8 cellular contexts compared by ENCODE assay signal in the genomic region with DNA sequence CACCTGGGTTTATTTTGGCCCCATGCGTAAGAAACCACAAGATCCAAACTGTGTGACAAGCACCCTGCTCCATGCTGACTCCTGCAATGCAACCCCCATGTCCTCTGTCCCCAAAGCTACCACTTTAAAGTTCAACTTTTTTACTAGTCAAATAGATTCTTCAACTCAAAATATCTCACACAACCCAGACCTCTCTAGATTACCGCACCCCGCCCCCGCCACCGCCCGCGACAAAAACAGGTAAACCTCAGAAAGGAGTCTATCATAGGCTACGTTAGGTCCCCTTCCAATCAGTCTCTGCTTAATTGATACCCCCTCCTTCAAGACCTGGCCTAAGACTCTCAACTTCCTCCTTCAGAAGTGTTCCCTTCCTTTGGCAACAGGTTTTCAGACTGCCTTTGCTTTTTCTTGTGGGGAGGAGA. TPM values are rescaled to one million over a fixed set of nuclear protein-coding genes. Genes with fewer than 3 reads are reported as not detected.
DNase-seq lines count a peak whose midpoint lies in the region; ATAC-seq, FAIRE-seq and TF ChIP-seq lines count a peak whose summit lies in the region.

No MANE protein-coding gene starts in this region.

- no peaks in the 10 kb centered on the region for H3K27me3 Mint-ChIP-seq in activated CD4-positive, alpha-beta T cell treated with anti-CD3 and anti-CD28 coated beads for 36 hours
- peaks cover 0 to 4% (median 0%) of the 10 kb centered on the region in 5 donors for H3K27me3 Mint-ChIP-seq in naive thymus-derived CD4-positive, alpha-beta T cell

- H3K4me3 ChIP-seq in HAP-1 (peak overlapping the region; percentile 77), aorta (ENCODE audit: low read length in 2 of 2) (peak overlapping the region; percentile 73 to 89)
- H3K4me3 ChIP-seq in naive thymus-derived CD4-positive, alpha-beta T cell (ENCODE audit: low read length) = peak overlapping the region; percentile 91

- H3K9me3 ChIP-seq in HAP-1 = no peaks in the 10 kb centered on the region
- no peaks in the 10 kb centered on the region for H3K9me3 ChIP-seq in naive thymus-derived CD4-positive, alpha-beta T cell (ENCODE audit: control insufficient read depth in 2 of 3, low read length in 3 of 3)
- H3K9me3 ChIP-seq in aorta (ENCODE audit: control insufficient read depth, low read length) = no peaks in the 10 kb centered on the region

- 1 to 2% methylated on average over 8 of the region's 8 CpGs for WGBS in aorta, 2 donors

- in situ Hi-C loops in HAP-1 (cut with MboI; ENCODE audit: low sequenced_read_pairs) = no loop called here

- POLR2A ChIA-PET in activated CD4-positive, alpha-beta T cell treated with anti-CD3 and anti-CD28 coated beads for 36 hours (lab: Charles Lee) = interaction anchor here (0.6 to 5.1 kb wide), 10 partner anchors 10 to 953 kb away, joined by 3 to 68 read pairs (median 4); no protein-coding TSS in a partner anchor
- POLR2A ChIA-PET in naive thymus-derived CD4-positive, alpha-beta T cell (lab: Charles Lee) = interaction anchor here (0.7 to 22.1 kb wide), 18 partner anchors 8 to 539 kb away, joined by 3 to 1273 read pairs (median 11); no protein-coding TSS in a partner anchor

- peak overlapping the region; percentile 90 for H3K4me3 Mint-ChIP-seq in activated CD4-positive, alpha-beta T cell treated with anti-CD3 and anti-CD28 coated beads for 36 hours
- H3K4me3 Mint-ChIP-seq in naive thymus-derived CD4-positive, alpha-beta T cell = peak overlapping the region; percentile 92 to 99 (median 95)

- TF ChIP-seq POLR2A in H54 (IDR thresholded peaks at IDR 0.05; ENCODE audit: low read depth, low read length) = no peak

- DNase-seq in HAP-1 (ENCODE audit: low spot score in 2 of 2) (no peak), dermis blood vessel endothelial cell (peak; percentile 21), aorta (no peak), NCI-H2171 treated with DMSO at 0.1 percent for 48 hours (lab: John Stamatoyannopoulos, UW) (no peak), NCI-H345 (lab: John Stamatoyannopoulos, UW) (no peak), H54 (ENCODE audit: insufficient read length, low spot score) (no peak)
- DNase-seq in activated CD4-positive, alpha-beta T cell treated with anti-CD3 and anti-CD28 coated beads for 36 hours = peak; percentile 88
- peak in 8 of 9 donors; percentile 51 to 77 (median 61) for DNase-seq in naive thymus-derived CD4-positive, alpha-beta T cell

- H3K36me3 ChIP-seq in HAP-1 (replicated peaks) (peaks cover 20% of the 10 kb centered on the region), aorta (ENCODE audit: control insufficient read depth in 1 of 2, insufficient read depth in 2 of 2, low read length in 1 of 2) (peaks cover 0 to 2% of the 10 kb centered on the region in 2 donors)
- H3K36me3 ChIP-seq in naive thymus-derived CD4-positive, alpha-beta T cell (ENCODE audit: control insufficient read depth in 2 of 3, insufficient read depth in 3 of 3, low read length in 3 of 3) = peaks cover 0 to 38% (median 13%) of the 10 kb centered on the region in 3 experiments

- H3K9me3 Mint-ChIP-seq in activated CD4-positive, alpha-beta T cell treated with anti-CD3 and anti-CD28 coated beads for 36 hours (ENCODE audit: low read depth) = no peaks in the 10 kb centered on the region
- H3K9me3 Mint-ChIP-seq in naive thymus-derived CD4-positive, alpha-beta T cell = peaks cover 0 to 9% (median 0%) of the 10 kb centered on the region in 11 donors

- peak overlapping the region; percentile 100 for H3K27ac ChIP-seq in naive thymus-derived CD4-positive, alpha-beta T cell (ENCODE audit: low read depth, low read length)
- peak overlapping the region; percentile 20 to 82 for H3K27ac ChIP-seq in aorta (ENCODE audit: low read depth in 1 of 2, low read length in 2 of 2)

- intact Hi-C loops in activated CD4-positive, alpha-beta T cell treated with anti-CD3 and anti-CD28 coated beads for 36 hours (cut with DNase I, micrococcal nuclease) = loop anchor here (1.0 to 10.0 kb wide), 11 partner anchors 26 to 1548 kb away; a partner anchor contains a TSS
- intact Hi-C loops in naive thymus-derived CD4-positive, alpha-beta T cell (cut with micrococcal nuclease) = loop anchor here (5.0 kb wide), 5 partner anchors 402 to 1433 kb away; a partner anchor contains a TSS
- intact Hi-C loops in aorta (cut with DNase I) = loop anchor here (5.0 kb wide), 4 partner anchors 243 to 398 kb away; no protein-coding TSS in a partner anchor

- H3K4me1 ChIP-seq in HAP-1 = peaks cover 16% of the 10 kb centered on the region
- H3K4me1 ChIP-seq in naive thymus-derived CD4-positive, alpha-beta T cell (ENCODE audit: control insufficient read depth in 2 of 2, insufficient read depth in 2 of 2, low read length in 2 of 2) = peaks cover 22 to 29% of the 10 kb centered on the region in 2 donors
- H3K4me1 ChIP-seq in aorta (ENCODE audit: control insufficient read depth in 1 of 2, insufficient read depth in 2 of 2, low read length in 2 of 2) = peaks cover 0 to 6% of the 10 kb centered on the region in 2 donors

- H3K27me3 ChIP-seq in HAP-1 (ENCODE audit: low read depth) (no peaks in the 10 kb centered on the region), aorta (ENCODE audit: control insufficient read depth in 1 of 2, insufficient read depth in 2 of 2, low read length in 1 of 2) (peaks cover 0 to 2% of the 10 kb centered on the region in 2 donors)
- no peaks in the 10 kb centered on the region for H3K27me3 ChIP-seq in naive thymus-derived CD4-positive, alpha-beta T cell (ENCODE audit: control insufficient read depth in 2 of 2, insufficient read depth in 2 of 2, low read length in 2 of 2)

- FAIRE-seq in H54 (lab: Jason Lieb, UNC) = no peak

- peaks cover 64% of the 10 kb centered on the region for H3K36me3 Mint-ChIP-seq in activated CD4-positive, alpha-beta T cell treated with anti-CD3 and anti-CD28 coated beads for 36 hours (ENCODE audit: low read depth)
- H3K36me3 Mint-ChIP-seq in naive thymus-derived CD4-positive, alpha-beta T cell = peaks cover 16 to 46% (median 42%) of the 10 kb centered on the region in 5 donors

- H3K27ac Mint-ChIP-seq in activated CD4-positive, alpha-beta T cell treated with anti-CD3 and anti-CD28 coated beads for 36 hours = peak overlapping the region; percentile 100
- peak overlapping the region; percentile 91 to 100 (median 99) for H3K27ac Mint-ChIP-seq in naive thymus-derived CD4-positive, alpha-beta T cell

- CTCF ChIA-PET in activated CD4-positive, alpha-beta T cell treated with anti-CD3 and anti-CD28 coated beads for 36 hours (lab: Charles Lee) = interaction anchor here (0.6 to 7.5 kb wide), 14 partner anchors 10 to 542 kb away, joined by 3 to 61 read pairs (median 10); no protein-coding TSS in a partner anchor
- CTCF ChIA-PET in naive thymus-derived CD4-positive, alpha-beta T cell (lab: Charles Lee) = interaction anchor here (1.0 to 12.9 kb wide), 15 partner anchors 11 to 538 kb away, joined by 3 to 219 read pairs (median 6); no protein-coding TSS in a partner anchor

- peaks cover 47% of the 10 kb centered on the region for H3K4me1 Mint-ChIP-seq in activated CD4-positive, alpha-beta T cell treated with anti-CD3 and anti-CD28 coated beads for 36 hours
- H3K4me1 Mint-ChIP-seq in naive thymus-derived CD4-positive, alpha-beta T cell = peaks cover 32 to 57% (median 41%) of the 10 kb centered on the region in 7 donors

- peak; percentile 10 for ATAC-seq in activated CD4-positive, alpha-beta T cell treated with anti-CD3 and anti-CD28 coated beads for 36 hours
- ATAC-seq in naive thymus-derived CD4-positive, alpha-beta T cell = no peak
- no peak for ATAC-seq in aorta (ENCODE audit: low FRiP score)

RNA-seq across cellular contexts. Expression of a gene that starts 2.2 kb away (rescaled TPM):
- 10 to 100 TPM; 72.1 to 96.9 TPM for total RNA-seq in activated CD4-positive, alpha-beta T cell treated with anti-CD3 and anti-CD28 coated beads for 36 hours
- total RNA-seq in dermis blood vessel endothelial cell = 72.2 and 94.7 TPM in 2 replicates
- total RNA-seq in naive thymus-derived CD4-positive, alpha-beta T cell = 100 to 1,000 TPM in 4 of 5 experiments, 10 to 100 TPM in 1; 82.0 to 231 (median 203) TPM
- polyA plus RNA-seq in naive thymus-derived CD4-positive, alpha-beta T cell = 100 to 1,000 TPM in 1 of 2 donors, 10 to 100 TPM in 1; 85.6 to 160 TPM
- total RNA-seq in aorta = 100 to 1,000 TPM; 302 to 388 TPM
- polyA plus RNA-seq in aorta = 10 to 100 TPM; 35.3 to 48.6 TPM

Comparison
In these comparisons a context has a peak if more than half of its experiments do, and no peak if none do; other contexts are left out.
1. DNase-seq: peak in activated CD4-positive, alpha-beta T cell treated with anti-CD3 and anti-CD28 coated beads for 36 hours (single experiment), dermis blood vessel endothelial cell (single experiment) and naive thymus-derived CD4-positive, alpha-beta T cell (8 of 9); none in HAP-1 (0 of 2), aorta (0 of 2), NCI-H2171 treated with DMSO at 0.1 percent for 48 hours (single experiment), NCI-H345 (single experiment) and H54 (single experiment).
2. Peak in every context shown above with its lines, with median percentiles within 50 percentile points of each other: H3K4me3 ChIP-seq.